Comparison of ENCODE assay signal across 8 cellular contexts in genomic region chr1:120415492-120415931, GRCh38. TPM values are rescaled to one million over a fixed set of nuclear protein-coding genes. Genes with fewer than 3 reads are reported as not detected.
DNase-seq lines count a peak whose midpoint lies in the region; ATAC-seq and TF ChIP-seq lines count a peak whose summit lies in the region.
"Not testable (repeated sequence)": the region's sequence is repeated elsewhere in the genome, so short reads cannot be mapped to it uniquely, and the experiment has no call there.

No MANE protein-coding gene starts in this region.

- peak overlapping the region; percentile 84 for H3K27ac Mint-ChIP-seq in CD4-positive, alpha-beta T cell

- ATAC-seq in CD4-positive, alpha-beta T cell (ENCODE audit: poor library complexity), result not testable (repeated sequence)
- peak; percentile 79 for ATAC-seq in mucosa of descending colon

- H3K9me2 ChIP-seq in GM23248 (ENCODE audit: insufficient read depth), result not testable (repeated sequence)

- peak overlapping the region; percentile 93 for H2AFZ ChIP-seq in GM23248

- not testable (repeated sequence) for H3K27ac ChIP-seq in CD4-positive, alpha-beta T cell (ENCODE audit: low read depth, low read length)
- H3K27ac ChIP-seq in GM23248, result peak overlapping the region; percentile 80

- H3F3A ChIP-seq in GM23248 (ENCODE audit: insufficient read depth), result not testable (repeated sequence)

- TF ChIP-seq CTCF in CD4-positive, alpha-beta T cell (IDR thresholded peaks at IDR 0.05); fibroblast of mammary gland (conservative IDR thresholded peaks at IDR 0.05; ENCODE audit: control insufficient read depth, insufficient read depth, low read depth, low read length); mucosa of descending colon (IDR thresholded peaks at IDR 0.05): not testable (repeated sequence)

- H3K9me3 Mint-ChIP-seq in CD4-positive, alpha-beta T cell, result not testable (repeated sequence)

- not testable (repeated sequence) for H4K20me1 ChIP-seq in GM23248 (ENCODE audit: insufficient read depth)

- H3K4me2 ChIP-seq in GM23248 (ENCODE audit: unreplicated experiment), result peak overlapping the region; percentile 98

- CTCF ChIA-PET in CD4-positive, alpha-beta T cell (lab: Charles Lee), result not testable (repeated sequence)

- H3K9ac ChIP-seq in GM23248, result peak overlapping the region; percentile 84

- POLR2A ChIA-PET in CD4-positive, alpha-beta T cell (lab: Charles Lee), result not testable (repeated sequence)

- peak in 4 of 10 experiments; percentile 1 to 37 (median 10) for DNase-seq in CD4-positive, alpha-beta T cell
- peak; percentile 82 for DNase-seq in GM23248
- peak; percentile 40 for DNase-seq in LHCN-M2 (ENCODE audit: low read depth)
- peak; percentile 35 for DNase-seq in SW480 (ENCODE audit: low spot score)
- peak; percentile 16 for DNase-seq in activated naive CD4-positive, alpha-beta T cell treated with anti-CD3 and anti-CD28 coated beads, Interleukin-2, amount 50 U/mL, for 16 hours
- peak; percentile 66 for DNase-seq in fibroblast of mammary gland (ENCODE audit: low read depth)
- peak; percentile 17 to 56 (median 25) for DNase-seq in mucosa of descending colon
- DNase-seq in stimulated activated CD4-positive, alpha-beta T cell treated with anti-CD3 and anti-CD28 coated beads, TNF-alpha, amount 100 ng/mL, for 24 hours (ENCODE audit: low read depth in 3 of 3), result peak in 2 of 3 experiments; percentile 6 to 35

- H3K4me1 Mint-ChIP-seq in CD4-positive, alpha-beta T cell (ENCODE audit: low read depth), result not testable (repeated sequence)

- not testable (repeated sequence) for H3K9me3 ChIP-seq in CD4-positive, alpha-beta T cell (ENCODE audit: control insufficient read depth, low read length); GM23248 (ENCODE audit: low read depth); mucosa of descending colon

- not testable (repeated sequence) for H3K27me3 Mint-ChIP-seq in CD4-positive, alpha-beta T cell

- intact Hi-C loops in CD4-positive, alpha-beta T cell (cut with DNase I, micrococcal nuclease); mucosa of descending colon (cut with DNase I, micrococcal nuclease): not testable (repeated sequence)

- peak overlapping the region; percentile 96 for H3K4me3 ChIP-seq in GM23248
- peak overlapping the region; percentile 57 for H3K4me3 ChIP-seq in fibroblast of mammary gland (ENCODE audit: control insufficient read depth, low read depth, low read length)
- H3K4me3 ChIP-seq in mucosa of descending colon, result not testable (repeated sequence)

- H3K27me3 ChIP-seq in CD4-positive, alpha-beta T cell (ENCODE audit: control insufficient read depth, insufficient read depth, low read length); GM23248 (replicated peaks; ENCODE audit: insufficient read depth): not testable (repeated sequence)

- peak overlapping the region; percentile 91 for H3K4me3 Mint-ChIP-seq in CD4-positive, alpha-beta T cell

- H3K79me2 ChIP-seq in GM23248 (ENCODE audit: insufficient read depth), result not testable (repeated sequence)

- 0 to 3% methylated on average over 13 to 14 of the region's 21 CpGs for WGBS in GM23248 (ENCODE audit: low coverage in 1 of 2, low lambda C conversion rate in 2 of 2, missing lambda C conversion rate in 2 of 2), 2 experiments

- not testable (repeated sequence) for H3K36me3 ChIP-seq in GM23248 (ENCODE audit: low read depth); mucosa of descending colon (ENCODE audit: low read depth)

- not testable (repeated sequence) for H3K4me1 ChIP-seq in GM23248 (ENCODE audit: insufficient read depth); mucosa of descending colon (ENCODE audit: low read depth)

- in situ Hi-C loops in GM23248 (cut with MboI), result not testable (repeated sequence)

- H3K36me3 Mint-ChIP-seq in CD4-positive, alpha-beta T cell (ENCODE audit: low read depth), result not testable (repeated sequence)

RNA-seq across cellular contexts. Expression of gene NBPF8, which starts 0.7 kb away (rescaled TPM):
- 10 to 100 TPM; 38.8 to 40.9 TPM for total RNA-seq in CD4-positive, alpha-beta T cell
- total RNA-seq in GM23248 (2014; rRNA removed; shearing (Covaris generic)), result 10.1 and 11.0 TPM in 2 replicates
- 4.1 and 4.8 TPM in 2 replicates for polyA plus RNA-seq in GM23248 (2016; fragmentation: Nextera tagmentation; extraction: Ambion mirVana)
- 17.7 and 20.2 TPM in 2 replicates for total RNA-seq in LHCN-M2 (2014; rRNA removed)
- polyA plus RNA-seq in LHCN-M2 (2012), result 5.3 TPM
- 10 to 100 TPM in 1 of 3 donors, 1 to 10 TPM in 2; 3.1 to 11.6 (median 3.8) TPM for total RNA-seq in mucosa of descending colon
